Comparison of ENCODE assay signal across 8 cellular contexts in genomic region chr21:32727728-32728454, GRCh38. TPM values are rescaled to one million over a fixed set of nuclear protein-coding genes. Genes with fewer than 3 reads are reported as not detected.
DNase-seq lines count a peak whose midpoint lies in the region; ATAC-seq and TF ChIP-seq lines count a peak whose summit lies in the region.

TSS of gene SYNJ1 (minus strand) at chr21:32728013. CDS start at chr21:32726895, 1,118 bp downstream.

- peak within 1 kb of the TSS; percentile 95 for H3K27ac Mint-ChIP-seq in activated T-cell treated with anti-CD3 and anti-CD28 coated beads, Interleukin-2, amount 50 U/mL, for 24 hours

- peak; percentile 81 for DNase-seq in DMS79 (lab: John Stamatoyannopoulos, UW)
- peak; percentile 86 for DNase-seq in KG1 (lab: John Stamatoyannopoulos, UW)
- DNase-seq in activated T-cell treated with anti-CD3 and anti-CD28 coated beads, Interleukin-2, amount 50 U/mL, for 24 hours, result peak; percentile 96
- DNase-seq in erythroblast (lab: John Stamatoyannopoulos, UW), result peak; percentile 95 to 98
- peak; percentile 87 to 91 for DNase-seq in stimulated activated CD8-positive, alpha-beta memory T cell treated with anti-CD3 and anti-CD28 coated beads, Interleukin-7, amount 100 ng/mL, for 1 hour (ENCODE audit: low read depth in 2 of 2)

- peak within 1 kb of the TSS; percentile 90 for H3K4me3 Mint-ChIP-seq in activated T-cell treated with anti-CD3 and anti-CD28 coated beads, Interleukin-2, amount 50 U/mL, for 24 hours

- H3K9ac ChIP-seq in muscle layer of colon (ENCODE audit: low read length), result peak within 1 kb of the TSS; percentile 74

- no peaks in the 10 kb centered on the region for H3K27me3 Mint-ChIP-seq in activated T-cell treated with anti-CD3 and anti-CD28 coated beads, Interleukin-2, amount 50 U/mL, for 24 hours

- peak within 1 kb of the TSS; percentile 84 for H3K27ac ChIP-seq in muscle layer of colon (ENCODE audit: low read depth, low read length)

- no peaks in the 10 kb centered on the region for H3K9me3 Mint-ChIP-seq in activated T-cell treated with anti-CD3 and anti-CD28 coated beads, Interleukin-2, amount 50 U/mL, for 24 hours

- peak; percentile 82 for TF ChIP-seq POLR2A in erythroblast (IDR thresholded peaks at IDR 0.05; ENCODE audit: low read length)

- no peaks in the 10 kb centered on the region for H3K9me3 ChIP-seq in muscle layer of colon (ENCODE audit: low read length)

- H3K27me3 ChIP-seq in muscle layer of colon (ENCODE audit: control insufficient read depth in 1 of 2, insufficient read depth in 2 of 2, low read length in 2 of 2), result no peaks in the 10 kb centered on the region

- H3K4me3 ChIP-seq in muscle layer of colon (ENCODE audit: low read depth in 1 of 2, low read length in 2 of 2), result peak within 1 kb of the TSS; percentile 85 to 96

- H3K36me3 ChIP-seq in muscle layer of colon (ENCODE audit: insufficient read depth, low read length), result peaks cover 6% of the 10 kb centered on the region

- H3K36me3 Mint-ChIP-seq in activated T-cell treated with anti-CD3 and anti-CD28 coated beads, Interleukin-2, amount 50 U/mL, for 24 hours (ENCODE audit: low read depth), result peaks cover 47% of the 10 kb centered on the region

- peak; percentile 91 for ATAC-seq in GM21737 (IDR thresholded peaks at IDR 0.05; ENCODE audit: unreplicated experiment)

- H3K4me1 ChIP-seq in muscle layer of colon (ENCODE audit: insufficient read depth, low read length), result peaks cover 3% of the 10 kb centered on the region

- peaks cover 67% of the 10 kb centered on the region for H3K4me1 Mint-ChIP-seq in activated T-cell treated with anti-CD3 and anti-CD28 coated beads, Interleukin-2, amount 50 U/mL, for 24 hours (ENCODE audit: low read depth)

TF ChIP-seq in PFSK-1, 5 proteins besides CTCF, POLR2A, EP300 and RAD21:
- TF ChIP-seq TAF1 (IDR thresholded peaks at IDR 0.05; ENCODE audit: borderline replicate concordance, insufficient read depth, low read length) (peak; percentile 72; the same call in 1 of the 2 replicates), POLR2AphosphoS5 (IDR thresholded peaks at IDR 0.05; ENCODE audit: low read depth, low read length) (peak; percentile 55), SIN3A (IDR thresholded peaks at IDR 0.05; ENCODE audit: borderline replicate concordance, insufficient read depth, low read length) (peak; percentile 98; the same call in 1 of the 2 replicates), FOXP2 (optimal IDR thresholded peaks at IDR 0.05; ENCODE audit: borderline replicate concordance, extremely low read depth, extremely low read length, insufficient read depth) (peak; percentile 96), REST (IDR thresholded peaks at IDR 0.05; ENCODE audit: insufficient read depth in 1 of 2, low read depth in 2 of 2, low read length in 2 of 2) (peak in 1 of 2 experiments; percentile 99; a peak in 3 of 4 replicates)

RNA-seq across cellular contexts. Expression of gene SYNJ1, which starts in this region (rescaled TPM):
- polyA plus RNA-seq in PFSK-1 (2012; ENCODE audit: insufficient read length, low read depth), result 5.2 TPM

Comparison
In these comparisons a context has a peak if more than half of its experiments do, and no peak if none do; other contexts are left out.
1. Peak in every context shown above with its lines: DNase-seq, ATAC-seq, H3K4me3 ChIP-seq and H3K27ac ChIP-seq.